In the genomic region with DNA sequence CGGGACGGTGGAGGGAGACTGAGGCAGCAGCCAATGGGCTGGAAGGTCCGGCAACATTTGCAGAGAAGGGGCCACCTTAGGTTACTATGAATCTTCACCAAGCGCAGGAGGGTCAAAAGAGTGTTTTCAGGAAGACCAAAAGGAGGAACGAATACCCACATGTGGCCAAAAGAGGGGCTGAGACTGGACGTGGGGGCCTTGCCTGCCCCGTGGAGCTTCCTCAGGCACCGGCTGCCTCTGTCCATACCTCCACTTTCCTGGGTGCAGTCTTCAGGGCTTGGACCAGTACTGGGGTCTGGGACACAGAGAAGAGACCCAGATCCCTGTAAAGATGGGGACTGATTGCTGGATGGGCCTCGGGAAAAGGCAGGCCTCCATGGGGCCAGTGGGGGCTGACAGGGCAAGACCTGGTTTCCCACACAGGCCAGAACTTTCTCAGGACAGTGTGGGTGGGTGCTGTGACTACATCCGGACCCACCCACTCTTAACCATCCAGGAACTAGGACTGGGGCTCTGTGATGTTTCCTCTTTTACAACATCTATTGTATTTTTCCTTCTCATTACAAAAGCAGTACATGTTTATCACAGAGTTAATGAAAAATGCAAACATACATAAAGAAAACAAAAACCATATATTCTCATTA, we compare ENCODE assay signal across 10 cellular contexts.
DNase-seq lines count a peak whose midpoint lies in the region; ATAC-seq and TF ChIP-seq lines count a peak whose summit lies in the region.
"Had no signal": no experiment of that assay in that cellular context is flagged by ENCODE, and none has a peak within 500 bp of the region (broad histone marks: within the 10 kb centered on the region; RNA-seq: fewer than 3 reads in every experiment).

No MANE protein-coding gene starts in this region.

- H3K27me3 ChIP-seq in CD4-positive, alpha-beta T cell (ENCODE audit: control insufficient read depth, insufficient read depth, low read length): peaks cover 26% of the 10 kb centered on the region

- H3K4me1 Mint-ChIP-seq in CD4-positive, alpha-beta T cell (ENCODE audit: low read depth): peaks cover 11% of the 10 kb centered on the region
- peaks cover 20% of the 10 kb centered on the region for H3K4me1 Mint-ChIP-seq in nephron

- CTCF ChIA-PET in CD4-positive, alpha-beta T cell (lab: Charles Lee): no interaction called here

- no peaks in the 10 kb centered on the region for H3K36me3 Mint-ChIP-seq in CD4-positive, alpha-beta T cell (ENCODE audit: low read depth)
- no peaks in the 10 kb centered on the region for H3K36me3 Mint-ChIP-seq in nephron (ENCODE audit: low read depth)

- no peak for TF ChIP-seq CTCF in CD4-positive, alpha-beta T cell (IDR thresholded peaks at IDR 0.05)
- TF ChIP-seq CTCF in coronary artery (IDR thresholded peaks at IDR 0.05) (no peak), nephron (IDR thresholded peaks at IDR 0.05; ENCODE audit: unreplicated experiment in 3 of 3) (no peak), GM13977 (IDR thresholded peaks at IDR 0.05; ENCODE audit: extremely low read depth, insufficient read depth, missing control alignments) (no peak)

- intact Hi-C loops in CD4-positive, alpha-beta T cell (cut with DNase I, micrococcal nuclease): no loop called here

- H3K4me3 Mint-ChIP-seq in CD4-positive, alpha-beta T cell: peak overlapping the region; percentile 76
- H3K4me3 Mint-ChIP-seq in nephron: peak overlapping the region; percentile 55 to 67 (median 64)

- DNase-seq in CD4-positive, alpha-beta T cell: no peak
- DNase-seq in coronary artery (ENCODE audit: low spot score) (no peak), T1000 (lab: John Stamatoyannopoulos, UW) (no peak), SIG-M5 treated with dmso at 0.1 percent for 504 hours (lab: John Stamatoyannopoulos, UW; ENCODE audit: unreplicated experiment) (no peak), GM13977 (ENCODE audit: low spot score) (no peak)
- DNase-seq: DND-41 had no signal

- no peaks in the 10 kb centered on the region for H3K9me3 Mint-ChIP-seq in CD4-positive, alpha-beta T cell
- H3K9me3 Mint-ChIP-seq in nephron: peaks cover 2% of the 10 kb centered on the region

- in situ Hi-C loops in GM13977 (cut with MboI; ENCODE audit: low pct_unique_long_range_greater_than_20kb, low sequenced_read_pairs, unreplicated experiment): no loop called here

- peak overlapping the region; percentile 78 for H3K4me3 ChIP-seq in coronary artery

- H3K27ac ChIP-seq in CD4-positive, alpha-beta T cell (ENCODE audit: low read depth, low read length): no peak overlapping the region
- H3K27ac ChIP-seq in coronary artery: peak overlapping the region in 1 of 2 donors; percentile 75
- H3K27ac ChIP-seq: epithelial cell of prostate had no signal

- POLR2A ChIA-PET in CD4-positive, alpha-beta T cell (lab: Charles Lee): no interaction called here

- H3K27me3 Mint-ChIP-seq in CD4-positive, alpha-beta T cell: peaks cover 55% of the 10 kb centered on the region
- peaks cover 4% of the 10 kb centered on the region for H3K27me3 Mint-ChIP-seq in nephron (ENCODE audit: low read depth)

- no peaks in the 10 kb centered on the region for H3K9me3 ChIP-seq in CD4-positive, alpha-beta T cell (ENCODE audit: control insufficient read depth, low read length)

- no peak overlapping the region for H3K27ac Mint-ChIP-seq in CD4-positive, alpha-beta T cell
- H3K27ac Mint-ChIP-seq in nephron: peak overlapping the region; percentile 16 to 74 (median 73)

- ATAC-seq in CD4-positive, alpha-beta T cell (ENCODE audit: poor library complexity): no peak
- ATAC-seq in HG02870 (IDR thresholded peaks at IDR 0.05; ENCODE audit: unreplicated experiment) (peak; percentile 52), GM21717 (IDR thresholded peaks at IDR 0.05; ENCODE audit: unreplicated experiment) (no peak)
